In the genomic region with DNA sequence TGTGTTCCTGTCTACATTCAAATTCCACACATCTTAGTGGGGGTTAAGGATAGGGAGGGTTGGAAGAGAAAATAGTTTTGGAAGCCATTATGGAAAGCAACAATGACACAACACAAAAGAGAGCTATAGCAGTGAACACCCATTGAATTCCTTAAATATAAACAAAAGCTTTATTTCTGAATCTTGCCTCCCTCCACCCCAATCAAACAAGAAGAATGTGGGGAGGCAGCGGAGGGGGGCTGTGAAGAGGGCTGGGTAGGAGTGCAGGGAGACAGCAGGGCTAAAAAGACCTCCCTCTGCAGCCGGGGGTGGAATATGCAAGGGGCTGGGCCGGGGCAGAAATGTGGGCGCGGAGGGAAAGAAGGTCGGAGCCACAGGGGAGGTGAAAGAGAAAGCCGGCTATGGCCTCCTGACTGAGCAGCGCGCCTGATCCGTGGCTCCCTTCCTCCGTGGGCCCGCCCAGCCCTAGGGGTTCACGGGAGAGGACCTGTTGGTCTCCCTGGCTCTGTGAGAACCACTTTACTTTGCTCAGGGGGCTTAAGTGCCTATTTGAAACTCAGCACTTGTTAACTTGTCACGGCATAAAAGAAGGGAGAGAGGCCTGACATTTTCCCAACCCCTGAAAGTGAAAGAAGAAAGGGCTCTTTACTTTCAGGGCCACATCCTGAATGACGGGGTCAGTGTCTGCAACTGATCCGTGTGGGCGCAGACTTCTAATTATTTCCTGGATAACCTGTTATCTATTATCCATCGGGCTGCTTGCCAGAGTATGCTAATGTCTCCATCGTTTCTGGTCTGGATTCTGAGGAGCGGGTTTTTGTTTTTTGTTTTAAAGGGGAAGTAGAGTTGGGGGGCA, we compare ENCODE assay signal across 8 cellular contexts.
DNase-seq lines count a peak whose midpoint lies in the region; ATAC-seq, FAIRE-seq and TF ChIP-seq lines count a peak whose summit lies in the region.

No MANE protein-coding gene starts in this region.

- CTCF ChIA-PET in H1 (lab: Charles Lee; ENCODE audit: partially characterized antibody), result interaction anchor here (0.6 to 2.9 kb wide), 7 partner anchors 10 to 761 kb away, joined by 3 to 7 read pairs (median 4); no protein-coding TSS in a partner anchor

- H3K23me2 ChIP-seq in H1 (ENCODE audit: low read depth, low read length), result no peaks in the 10 kb centered on the region

- TF ChIP-seq POLR2A in H1 (IDR thresholded peaks at IDR 0.05; ENCODE audit: control extremely low read depth in 1 of 2, low read depth in 2 of 2, low read length in 2 of 2), result 0 out of 3 replicates have a peak, but pooled peaks of 1 of the 2 experiments have one; percentile 27
- TF ChIP-seq POLR2A in stomach (IDR thresholded peaks at IDR 0.05), result no peak

- no peaks in the 10 kb centered on the region for H3K79me2 ChIP-seq in H1 (ENCODE audit: control insufficient read depth in 1 of 2, insufficient read depth in 2 of 2, low read length in 2 of 2)

- peak overlapping the region; percentile 56 for H4K5ac ChIP-seq in H1 (ENCODE audit: insufficient read length, low read depth, low read length)

- H2AFZ ChIP-seq in H1 (ENCODE audit: low read length), result peak overlapping the region; percentile 86; the same call in 1 of the 2 replicates

- H3K4me3 Mint-ChIP-seq in memory B cell, result peak overlapping the region; percentile 86

- peaks cover 5 to 18% (median 13%) of the 10 kb centered on the region in 4 experiments; a peak in 4 of 7 replicates for H3K4me1 ChIP-seq in H1 (replicated peaks in 1 of 4; ENCODE audit: control insufficient read depth in 3 of 4, insufficient read depth in 4 of 4, low read length in 3 of 4)
- H3K4me1 ChIP-seq in stomach, result peaks cover 48 to 78% (median 62%) of the 10 kb centered on the region in 4 donors

- H3K36me3 Mint-ChIP-seq in memory B cell, result peaks cover 13% of the 10 kb centered on the region

- no peaks in the 10 kb centered on the region for H3K9me3 Mint-ChIP-seq in memory B cell

- H3K18ac ChIP-seq in H1 (ENCODE audit: extremely low read depth, low read length), result peak overlapping the region; percentile 65; the same call in 1 of the 2 replicates

- H3K79me1 ChIP-seq in H1 (ENCODE audit: low read depth, low read length), result no peaks in the 10 kb centered on the region

- no peaks in the 10 kb centered on the region for H3K9me3 ChIP-seq in H1 (ENCODE audit: insufficient read depth in 2 of 2, low read depth in 1 of 2, low read length in 1 of 2)
- H3K9me3 ChIP-seq in stomach, result no peaks in the 10 kb centered on the region

- 35% methylated on average over 14 of the region's 20 CpGs; no CpG with 5 or more reads in 1 of the 2 experiments for WGBS in H1 (ENCODE audit: extremely low coverage in 1 of 2, insufficient coverage in 1 of 2, insufficient read length in 1 of 2, insufficient replicate concordance in 2 of 2, low coverage in 1 of 2, low lambda C conversion rate in 2 of 2, missing lambda C conversion rate in 1 of 2), 2 experiments
- WGBS in stomach, 5 donors, result 6 to 15% (median 8%) methylated on average over 20 of the region's 20 CpGs

- peak overlapping the region; percentile 46; the same call in 1 of the 2 replicates for H3K27ac ChIP-seq in H1 (ENCODE audit: low read depth, low read length)
- peak overlapping the region; percentile 86 to 96 (median 90) for H3K27ac ChIP-seq in stomach

- H3K4me3 ChIP-seq in H1 (ENCODE audit: extremely low read depth in 1 of 4, insufficient read depth in 2 of 4, low read depth in 3 of 4, low read length in 4 of 4) (peak overlapping the region in 1 of 4 experiments; percentile 40; a peak in 2 of 8 replicates), stomach (peak overlapping the region; percentile 27 to 42 (median 36))

- H3K4me2 ChIP-seq in H1 (ENCODE audit: insufficient read depth in 1 of 2, low read depth in 2 of 2, low read length in 2 of 2), result peak overlapping the region; percentile 64 to 65

- peak overlapping the region; percentile 87 for H4K91ac ChIP-seq in H1 (replicated peaks; ENCODE audit: insufficient read length, low read length)

- no peak for TF ChIP-seq CTCF in H1 (IDR thresholded peaks at IDR 0.05; ENCODE audit: control extremely low read depth in 1 of 3, insufficient read depth in 1 of 3, low read depth in 1 of 3, low read length in 3 of 3)
- no peak for TF ChIP-seq CTCF in stomach (IDR thresholded peaks at IDR 0.05)

- H2BK20ac ChIP-seq in H1 (ENCODE audit: low read length), result no peak overlapping the region

- no peak overlapping the region for H3K14ac ChIP-seq in H1 (ENCODE audit: insufficient read length)

- peaks cover 62% of the 10 kb centered on the region for H3K4me1 Mint-ChIP-seq in memory B cell

- H3K36me3 ChIP-seq in H1 (ENCODE audit: control insufficient read depth in 2 of 4, insufficient read depth in 4 of 4, low read length in 3 of 4) (no peaks in the 10 kb centered on the region), stomach (no peaks in the 10 kb centered on the region)

- no peak for FAIRE-seq in H1 (lab: Jason Lieb, UNC)

- H3K4ac ChIP-seq in H1 (replicated peaks; ENCODE audit: insufficient read length, low read depth, low read length), result no peak overlapping the region

- H3K9ac ChIP-seq in H1 (replicated peaks in 1 of 4; ENCODE audit: extremely low read depth in 1 of 4, low read depth in 3 of 4, low read length in 3 of 4), result peak overlapping the region in 1 of 4 experiments; percentile 39; a peak in 3 of 7 replicates

- no peak; a peak in 1 of 4 replicates for TF ChIP-seq RAD21 in H1 (IDR thresholded peaks at IDR 0.05 in 1 of 2, conservative IDR thresholded peaks at IDR 0.05 in 1 of 2; ENCODE audit: low read depth in 2 of 2, low read length in 2 of 2)

- intact Hi-C loops in stomach (cut with DNase I; ENCODE audit: low total_unique reads), result no loop called here

- H4K20me1 ChIP-seq in H1 (replicated peaks in 1 of 2; ENCODE audit: control insufficient read depth in 1 of 2, insufficient read depth in 2 of 2, low read length in 2 of 2), result no peaks in the 10 kb centered on the region

- POLR2A ChIA-PET in H1 (lab: Charles Lee; ENCODE audit: partially characterized antibody), result interaction anchor here (1.0 kb wide), 1 partner anchor 14 kb away, joined by 3 read pairs; no protein-coding TSS in a partner anchor

- H2BK5ac ChIP-seq in H1 (ENCODE audit: low read depth, low read length), result peak overlapping the region; percentile 55; the same call in 1 of the 2 replicates

- DNase-seq in DMS153 (lab: John Stamatoyannopoulos, UW) (peak; percentile 66), LoVo (ENCODE audit: low spot score) (peak; percentile 52), H1 (ENCODE audit: low read depth in 1 of 2, low spot score in 2 of 2) (peak in 1 of 2 experiments; percentile 65), memory B cell (ENCODE audit: low spot score in 2 of 2) (peak in 1 of 2 donors; percentile 22), stomach (peak; percentile 51), CD1c-positive myeloid dendritic cell (ENCODE audit: extremely low spot score) (no peak)
- DNase-seq in activated CD4-positive, alpha-beta T cell treated with anti-CD3 and anti-CD28 coated beads, Interleukin-2, amount 50 U/mL, for 1 hour, result peak; percentile 41

- ATAC-seq in memory B cell (ENCODE audit: low read depth) (peak; percentile 20), GM21576 (IDR thresholded peaks at IDR 0.05; ENCODE audit: unreplicated experiment) (no peak)

- H3K27me3 ChIP-seq in H1 (replicated peaks in 1 of 4; ENCODE audit: control insufficient read depth in 3 of 4, extremely low read depth in 1 of 4, insufficient read depth in 3 of 4, low read length in 3 of 4) (no peaks in the 10 kb centered on the region), stomach (no peaks in the 10 kb centered on the region)

- H2BK12ac ChIP-seq in H1 (ENCODE audit: low read depth, low read length), result peak overlapping the region; percentile 88; the same call in 1 of the 2 replicates

- no peak overlapping the region for H2AK5ac ChIP-seq in H1 (ENCODE audit: low read depth, low read length)

- TF ChIP-seq EP300 in H1 (IDR thresholded peaks at IDR 0.05; ENCODE audit: borderline replicate concordance in 1 of 2, low read depth in 2 of 2, low read length in 2 of 2), result no peak
- no peak for TF ChIP-seq EP300 in stomach (IDR thresholded peaks at IDR 0.05)

- H2BK15ac ChIP-seq in H1 (ENCODE audit: low read length), result peak overlapping the region; percentile 37; the same call in 1 of the 2 replicates

- H3K56ac ChIP-seq in H1 (replicated peaks; ENCODE audit: insufficient read length, low read depth, low read length), result no peak overlapping the region

- no peak overlapping the region for H2BK120ac ChIP-seq in H1 (replicated peaks; ENCODE audit: low read depth, low read length)

- H3K27ac Mint-ChIP-seq in memory B cell, result peak overlapping the region; percentile 84

- no peak overlapping the region for H3K23ac ChIP-seq in H1 (ENCODE audit: insufficient read length)

- peak overlapping the region; percentile 87 for H4K8ac ChIP-seq in H1 (ENCODE audit: extremely low read depth, insufficient read depth, low read length)

- no peaks in the 10 kb centered on the region for H3K27me3 Mint-ChIP-seq in memory B cell

TF ChIP-seq in H1, 55 proteins besides CTCF, POLR2A, EP300 and RAD21 (continues in another document):
- TF ChIP-seq TEAD4 (IDR thresholded peaks at IDR 0.05; ENCODE audit: low read depth, low read length) (peak; percentile 29; the same call in 1 of the 2 replicates), ASH2L (IDR thresholded peaks at IDR 0.05; ENCODE audit: low read length) (peak; percentile 35), EGR1 (IDR thresholded peaks at IDR 0.05; ENCODE audit: borderline replicate concordance, low read depth, low read length) (0 out of 2 replicates have a peak, but pooled peaks have one; percentile 14), HDAC6 (IDR thresholded peaks at IDR 0.05; ENCODE audit: low read depth, low read length) (no peak), CBX5 (IDR thresholded peaks at IDR 0.05; ENCODE audit: low read depth, low read length) (no peak), SRF (IDR thresholded peaks at IDR 0.05; ENCODE audit: low read depth, low read length) (no peak), SIN3A (conservative IDR thresholded peaks at IDR 0.05 in 1 of 2, IDR thresholded peaks at IDR 0.05 in 1 of 2; ENCODE audit: low read depth in 1 of 2, low read length in 2 of 2) (0 out of 4 replicates have a peak, but pooled peaks of 1 of the 2 experiments have one; percentile 26), TBP (IDR thresholded peaks at IDR 0.05; ENCODE audit: low read depth, low read length) (0 out of 2 replicates have a peak, but pooled peaks have one; percentile 24), KDM4A (IDR thresholded peaks at IDR 0.05; ENCODE audit: low read depth, low read length, severe bottlenecking) (peak; percentile 13)
- TF ChIP-seq, protein P1, sequence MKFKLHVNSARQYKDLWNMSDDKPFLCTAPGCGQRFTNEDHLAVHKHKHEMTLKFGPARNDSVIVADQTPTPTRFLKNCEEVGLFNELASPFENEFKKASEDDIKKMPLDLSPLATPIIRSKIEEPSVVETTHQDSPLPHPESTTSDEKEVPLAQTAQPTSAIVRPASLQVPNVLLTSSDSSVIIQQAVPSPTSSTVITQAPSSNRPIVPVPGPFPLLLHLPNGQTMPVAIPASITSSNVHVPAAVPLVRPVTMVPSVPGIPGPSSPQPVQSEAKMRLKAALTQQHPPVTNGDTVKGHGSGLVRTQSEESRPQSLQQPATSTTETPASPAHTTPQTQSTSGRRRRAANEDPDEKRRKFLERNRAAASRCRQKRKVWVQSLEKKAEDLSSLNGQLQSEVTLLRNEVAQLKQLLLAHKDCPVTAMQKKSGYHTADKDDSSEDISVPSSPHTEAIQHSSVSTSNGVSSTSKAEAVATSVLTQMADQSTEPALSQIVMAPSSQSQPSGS (IDR thresholded peaks at IDR 0.05; ENCODE audit: low read length), result no peak
